8 cellular contexts compared by ENCODE assay signal in genomic region chr4:89837385-89837995, GRCh38. TPM values are rescaled to one million over a fixed set of nuclear protein-coding genes. Genes with fewer than 3 reads are reported as not detected.
A peak's percentile ranks its signal among the peaks of the same experiment; 100 is the strongest.
DNase-seq lines count a peak whose midpoint lies in the region; ATAC-seq and TF ChIP-seq lines count a peak whose summit lies in the region.

No MANE protein-coding gene starts in this region.

- H3K27me3 Mint-ChIP-seq in activated naive CD8-positive, alpha-beta T cell treated with anti-CD3 and anti-CD28 coated beads, Interleukin-2, amount 10 ng/mL, durations not matched to agents 7 days and 5 days, result peaks cover 74% of the 10 kb centered on the region

- CTCF ChIA-PET in AG04449 (lab: Yijun Ruan, JAX) (no interaction called here), GM10248 (lab: Yijun Ruan, JAX) (no interaction called here)

- H3K4me3 Mint-ChIP-seq in activated naive CD8-positive, alpha-beta T cell treated with anti-CD3 and anti-CD28 coated beads, Interleukin-2, amount 10 ng/mL, durations not matched to agents 7 days and 5 days, result peak overlapping the region; percentile 82

- no peak for DNase-seq in AG04449 (ENCODE audit: low read depth, low spot score)
- DNase-seq in GM10248 (ENCODE audit: extremely low spot score), result peak; percentile 25
- peak; percentile 6 for DNase-seq in NCI-H2196 treated with DMSO at 0.1 percent for 48 hours (lab: John Stamatoyannopoulos, UW; ENCODE audit: unreplicated experiment)
- peak; percentile 63 for DNase-seq in activated naive CD8-positive, alpha-beta T cell treated with anti-CD3 and anti-CD28 coated beads, Interleukin-2, amount 10 ng/mL, durations not matched to agents 7 days and 5 days
- DNase-seq in Right ventricle myocardium superior, result no peak
- peak; percentile 48 for DNase-seq in occipital lobe (lab: John Stamatoyannopoulos, UW)
- no peak for DNase-seq in SIG-M5 (lab: John Stamatoyannopoulos, UW)

- H3K4me1 Mint-ChIP-seq in activated naive CD8-positive, alpha-beta T cell treated with anti-CD3 and anti-CD28 coated beads, Interleukin-2, amount 10 ng/mL, durations not matched to agents 7 days and 5 days, result peaks cover 22% of the 10 kb centered on the region

- H3K9me3 Mint-ChIP-seq in activated naive CD8-positive, alpha-beta T cell treated with anti-CD3 and anti-CD28 coated beads, Interleukin-2, amount 10 ng/mL, durations not matched to agents 7 days and 5 days, result no peaks in the 10 kb centered on the region

- peaks cover 1% of the 10 kb centered on the region for H3K36me3 Mint-ChIP-seq in activated naive CD8-positive, alpha-beta T cell treated with anti-CD3 and anti-CD28 coated beads, Interleukin-2, amount 10 ng/mL, durations not matched to agents 7 days and 5 days

- TF ChIP-seq CTCF in AG04449 (IDR thresholded peaks at IDR 0.05; ENCODE audit: insufficient read depth, low read length, missing control alignments) (no peak), GM10248 (IDR thresholded peaks at IDR 0.05; ENCODE audit: control extremely low read depth, extremely low read depth, low read depth, missing control alignments) (no peak)

- peak overlapping the region; percentile 49 for H3K4me3 ChIP-seq in AG04449 (ENCODE audit: low read depth, low read length)

- intact Hi-C loops in Right ventricle myocardium superior (cut with DNase I), result no loop called here

- POLR2A ChIA-PET in AG04449 (lab: Yijun Ruan, JAX) (no interaction called here), GM10248 (lab: Yijun Ruan, JAX) (no interaction called here)
- POLR2A ChIA-PET in activated naive CD8-positive, alpha-beta T cell treated with anti-CD3 and anti-CD28 coated beads, Interleukin-2, amount 10 ng/mL, durations not matched to agents 7 days and 5 days (lab: Charles Lee), result no interaction called here

- peak; percentile 62 for ATAC-seq in activated naive CD8-positive, alpha-beta T cell treated with anti-CD3 and anti-CD28 coated beads, Interleukin-2, amount 10 ng/mL, durations not matched to agents 7 days and 5 days (ENCODE audit: low read depth)
- ATAC-seq in Right ventricle myocardium superior (ENCODE audit: poor library complexity) (peak; percentile 71), HG03196 (IDR thresholded peaks at IDR 0.05; ENCODE audit: unreplicated experiment) (no peak)

- H3K27ac Mint-ChIP-seq in activated naive CD8-positive, alpha-beta T cell treated with anti-CD3 and anti-CD28 coated beads, Interleukin-2, amount 10 ng/mL, durations not matched to agents 7 days and 5 days, result peak overlapping the region; percentile 17

RNA-seq across cellular contexts. Expression of gene SNCA, which starts 0.5 kb away (rescaled TPM):
- total RNA-seq in activated naive CD8-positive, alpha-beta T cell treated with anti-CD3 and anti-CD28 coated beads, Interleukin-2, amount 10 ng/mL, durations not matched to agents 7 days and 5 days, result 1 to 10 TPM; 1.7 to 2.8 TPM
- total RNA-seq in Right ventricle myocardium superior (4.0 TPM), occipital lobe (96.4 TPM)

RNA-seq across cellular contexts. Expression of gene MMRN1, which starts 57.2 kb away (rescaled TPM):
- under 1 TPM; 0.28 to 0.43 TPM for total RNA-seq in activated naive CD8-positive, alpha-beta T cell treated with anti-CD3 and anti-CD28 coated beads, Interleukin-2, amount 10 ng/mL, durations not matched to agents 7 days and 5 days
- total RNA-seq in Right ventricle myocardium superior, result 2.3 TPM
- 2.5 TPM for total RNA-seq in occipital lobe

Comparison
In these comparisons a context has a peak if more than half of its experiments do, and no peak if none do; other contexts are left out.
1. DNase-seq: peak in GM10248 (single experiment), NCI-H2196 treated with DMSO at 0.1 percent for 48 hours (single experiment), activated naive CD8-positive, alpha-beta T cell treated with anti-CD3 and anti-CD28 coated beads, Interleukin-2, amount 10 ng/mL, durations not matched to agents 7 days and 5 days (single experiment) and occipital lobe (single experiment); none in AG04449 (single experiment), Right ventricle myocardium superior (single experiment) and SIG-M5 (single experiment).
2. RNA of gene SNCA, which starts 0.5 kb away (total RNA-seq): 96.4 TPM in occipital lobe (single experiment); 4.0 TPM in Right ventricle myocardium superior (single experiment) and 1.7 to 2.8 TPM in activated naive CD8-positive, alpha-beta T cell treated with anti-CD3 and anti-CD28 coated beads, Interleukin-2, amount 10 ng/mL, durations not matched to agents 7 days and 5 days; every median in the first group is over 10 times any median in the second.